ENCODE assay signal across 17 cellular contexts in the genomic region with DNA sequence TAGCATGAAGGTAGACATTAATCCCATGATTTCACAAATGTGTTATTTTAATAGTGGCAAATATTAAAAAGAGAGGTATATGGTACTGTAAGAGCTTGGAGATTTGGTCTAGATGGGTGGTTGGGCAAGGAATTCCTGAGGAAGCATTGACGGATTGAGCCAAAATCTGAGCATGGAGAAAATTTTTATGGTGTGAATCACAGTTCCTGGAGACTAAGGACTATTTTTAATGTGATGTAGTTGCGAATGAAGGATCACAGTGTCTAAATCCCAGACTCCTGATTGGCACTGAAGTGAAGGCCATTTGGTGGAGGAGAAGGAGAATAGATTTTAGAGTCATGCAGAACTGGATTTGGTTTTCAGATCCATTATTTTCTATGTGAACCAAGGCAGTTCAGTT.
DNase-seq lines count a peak whose midpoint lies in the region; ATAC-seq, FAIRE-seq and TF ChIP-seq lines count a peak whose summit lies in the region.
"Had no signal": no experiment of that assay in that cellular context is flagged by ENCODE, and none has a peak within 500 bp of the region (broad histone marks: within the 10 kb centered on the region; RNA-seq: fewer than 3 reads in every experiment).

No MANE protein-coding gene starts in this region.

- no peak for ATAC-seq in HG03196 (IDR thresholded peaks at IDR 0.05; ENCODE audit: unreplicated experiment)
- ATAC-seq: activated T-cell treated with anti-CD3 and anti-CD28 coated beads, Interleukin-2, amount 50 U/mL, for 4 hours; GM12878 had no signal

- peak; percentile 37 for DNase-seq in AG04449 (ENCODE audit: low read depth, low spot score)
- peak; percentile 19 for DNase-seq in HTR-8/SVneo (ENCODE audit: insufficient read length, low spot score)
- DNase-seq in cardiac fibroblast (ENCODE audit: low read depth in 2 of 2): peak; percentile 85 to 86
- DNase-seq in kidney glomerular epithelial cell (lab: John Stamatoyannopoulos, UW): peak; percentile 49
- no peak for DNase-seq in NCI-H2227 treated with DMSO at 0.1 percent for 48 hours (lab: John Stamatoyannopoulos, UW)
- DNase-seq in NCI-H1694 treated with DMSO at 0.1 percent for 48 hours (lab: John Stamatoyannopoulos, UW): no peak
- no peak for DNase-seq in activated naive CD4-positive, alpha-beta T cell treated with Interleukin-2 at 50 U/mL for 16 hours
- DNase-seq: activated CD4-positive, CD25-positive, alpha-beta regulatory T cell treated with anti-CD3 and anti-CD28 coated beads, Interleukin-2, amount 50 U/mL, for 72 hours; activated T-cell treated with anti-CD3 and anti-CD28 coated beads, Interleukin-2, amount 50 U/mL, for 4 hours; DMS153; endodermal cell; Karpas-422; NCI-H2081 treated with DMSO at 0.1 percent for 48 hours; occipital lobe; testis had no signal

- no peak for FAIRE-seq in HTR-8/SVneo (lab: Jason Lieb, UNC)
- FAIRE-seq: GM12878 had no signal

- TF ChIP-seq CTCF in AG04449 (IDR thresholded peaks at IDR 0.05; ENCODE audit: insufficient read depth, low read length, missing control alignments) (no peak), cardiac fibroblast (IDR thresholded peaks at IDR 0.05; ENCODE audit: low read depth, low read length) (no peak)

- POLR2A ChIA-PET in AG04449 (lab: Yijun Ruan, JAX): interaction anchor here (0.7 to 0.8 kb wide), 2 partner anchors 23 to 26 kb away, joined by 3 to 4 read pairs; no protein-coding TSS in a partner anchor

- H3K4me3 ChIP-seq in AG04449 (ENCODE audit: low read depth, low read length) (no peak overlapping the region), cardiac fibroblast (replicated peaks in 1 of 2; ENCODE audit: low read depth in 2 of 2, low read length in 2 of 2) (no peak overlapping the region)
- H3K4me3 ChIP-seq: GM12878, testis had no signal

- CTCF ChIA-PET in AG04449 (lab: Yijun Ruan, JAX): interaction anchor here (1.1 to 6.8 kb wide), 5 partner anchors 8 to 361 kb away, joined by 4 to 112 read pairs (median 21); no protein-coding TSS in a partner anchor

Comparison
In these comparisons a context has a peak if more than half of its experiments do, and no peak if none do; other contexts are left out.
1. DNase-seq: peak in AG04449 (single experiment), HTR-8/SVneo (single experiment), cardiac fibroblast (2 of 2) and kidney glomerular epithelial cell (single experiment); none in NCI-H2227 treated with DMSO at 0.1 percent for 48 hours (single experiment), NCI-H1694 treated with DMSO at 0.1 percent for 48 hours (single experiment) and activated naive CD4-positive, alpha-beta T cell treated with Interleukin-2 at 50 U/mL for 16 hours (single experiment).